In the genomic region with DNA sequence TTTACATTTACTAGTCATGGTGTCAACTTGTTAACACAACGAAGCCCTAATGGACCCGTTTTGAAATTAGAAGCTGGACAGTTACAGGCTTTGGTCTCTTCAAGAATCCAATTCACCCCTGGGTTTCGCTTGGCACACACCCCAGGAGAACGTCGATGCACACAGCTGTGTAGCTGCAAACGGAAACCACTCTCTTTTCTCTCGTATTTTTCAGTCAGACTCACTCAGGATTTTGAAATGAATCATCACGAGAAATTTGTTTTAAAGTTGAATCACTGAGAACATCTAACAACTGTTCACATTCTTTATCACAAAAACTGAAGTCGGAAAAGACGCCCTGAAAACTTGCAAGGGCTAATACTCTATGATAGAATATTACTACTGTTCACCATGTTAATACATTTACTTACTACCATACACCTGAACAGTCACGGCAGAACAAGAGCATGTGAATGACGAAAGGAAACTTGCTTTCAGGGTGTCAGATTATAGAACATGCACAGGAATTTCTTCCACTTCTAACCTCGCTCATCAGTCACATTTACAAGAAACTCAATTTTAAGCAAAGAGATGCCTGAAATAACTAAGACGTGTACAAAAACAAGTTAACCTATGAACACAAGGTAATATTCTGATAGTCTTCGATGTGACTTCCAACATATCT, we compare ENCODE assay signal across 12 cellular contexts. TPM values are rescaled to one million over a fixed set of nuclear protein-coding genes. Genes with fewer than 3 reads are reported as not detected.
DNase-seq lines count a peak whose midpoint lies in the region; ATAC-seq and TF ChIP-seq lines count a peak whose summit lies in the region.
"Had no signal": no experiment of that assay in that cellular context is flagged by ENCODE, and none has a peak within 500 bp of the region (broad histone marks: within the 10 kb centered on the region; RNA-seq: fewer than 3 reads in every experiment).

No MANE protein-coding gene starts in this region.

- no peaks in the 10 kb centered on the region for H3K9me3 ChIP-seq in IMR-90 (ENCODE audit: control insufficient read depth, insufficient read depth, low read length)

- dilution Hi-C loops in IMR-90 (cut with HindIII; ENCODE audit: low sequenced_read_pairs, unreplicated experiment) = no loop called here

- ATAC-seq in IMR-90 (ENCODE audit: low read depth) (peak; percentile 88), sciatic nerve (no peak), HG03457 (IDR thresholded peaks at IDR 0.05; ENCODE audit: unreplicated experiment) (no peak)

- peak overlapping the region; percentile 10; the same call in 1 of the 2 replicates for H3K23ac ChIP-seq in IMR-90 (ENCODE audit: low read depth, low read length)

- H2AFZ ChIP-seq in IMR-90 (replicated peaks; ENCODE audit: low read length, poor library complexity) = no peak overlapping the region

- peak overlapping the region; percentile 89 for H2BK120ac ChIP-seq in IMR-90 (ENCODE audit: low read depth, low read length)

- peaks cover 2% of the 10 kb centered on the region; the same call in 1 of the 2 replicates for H4K20me1 ChIP-seq in IMR-90 (ENCODE audit: insufficient read depth, low read length)

- peak overlapping the region; percentile 42; the same call in 1 of the 2 replicates for H3K4ac ChIP-seq in IMR-90 (ENCODE audit: low read depth, low read length)

- no peaks in the 10 kb centered on the region for H3K79me1 ChIP-seq in IMR-90 (ENCODE audit: low read depth in 1 of 2, low read length in 2 of 2)

- peak overlapping the region; percentile 37; the same call in 2 of the 3 replicates for H2BK15ac ChIP-seq in IMR-90 (ENCODE audit: low read depth, low read length)

- H3K9me1 ChIP-seq in IMR-90 (ENCODE audit: insufficient read depth, low read length) = peaks cover 10% of the 10 kb centered on the region

- POLR2A ChIA-PET in IMR-90 (lab: Charles Lee; ENCODE audit: unreplicated experiment) = no interaction called here

- H4K8ac ChIP-seq in IMR-90 (ENCODE audit: low read depth in 2 of 2, low read length in 2 of 2) = peak overlapping the region in 1 of 2 experiments; percentile 83; a peak in 2 of 4 replicates

- TF ChIP-seq CTCF in GM12865 (IDR thresholded peaks at IDR 0.05; ENCODE audit: insufficient read depth, low read depth, low read length, missing control alignments) (no peak), IMR-90 (conservative IDR thresholded peaks at IDR 0.05; ENCODE audit: low read depth, low read length) (no peak)

- no peak overlapping the region for H4K5ac ChIP-seq in IMR-90 (ENCODE audit: low read depth, low read length)

- peaks cover 5% of the 10 kb centered on the region; the same call in 1 of the 2 replicates for H3K27me3 ChIP-seq in IMR-90 (ENCODE audit: control insufficient read depth, insufficient read depth, low read length)

- in situ Hi-C loops in IMR-90 (cut with MboI; ENCODE audit: low sequenced_read_pairs) = no loop called here

- H2BK20ac ChIP-seq in IMR-90 (ENCODE audit: low read depth, low read length) = peak overlapping the region; percentile 67

- no peak overlapping the region; the same call in 1 of the 2 replicates for H3K56ac ChIP-seq in IMR-90 (ENCODE audit: extremely low read depth, insufficient read depth, low read length)

- intact Hi-C loops in IMR-90 (cut with micrococcal nuclease) (no loop called here), sciatic nerve (cut with DNase I) (no loop called here)

- TF ChIP-seq POLR2A in IMR-90 (IDR thresholded peaks at IDR 0.05; ENCODE audit: low read depth, low read length) = no peak

- H3K9ac ChIP-seq in IMR-90 (ENCODE audit: low read depth, low read length) = no peak overlapping the region

- peak overlapping the region; percentile 12; the same call in 1 of the 2 replicates for H3K4me3 ChIP-seq in GM12865 (ENCODE audit: low read depth, low read length)
- H3K4me3 ChIP-seq in IMR-90 (ENCODE audit: insufficient read depth, low read depth, low read length) = peak overlapping the region; percentile 16; the same call in 1 of the 2 replicates

- no peak overlapping the region for H2AK9ac ChIP-seq in IMR-90 (replicated peaks; ENCODE audit: low read depth, low read length, poor library complexity)

- whole genome bisulfite sequencing in IMR-90 (ENCODE audit: extremely low coverage in 2 of 2, insufficient read length in 1 of 2), 2 experiments = 35% methylated on average over 6 of the region's 15 CpGs; no CpG with 5 or more reads in 1 of the 2 experiments

- peak overlapping the region; percentile 67; the same call in 1 of the 2 replicates for H3K18ac ChIP-seq in IMR-90 (ENCODE audit: low read depth, low read length)

- H3K36me3 ChIP-seq in IMR-90 (ENCODE audit: control insufficient read depth, insufficient read depth, low read length) = no peaks in the 10 kb centered on the region

- no peak for TF ChIP-seq RAD21 in IMR-90 (IDR thresholded peaks at IDR 0.05; ENCODE audit: low read length)

- CTCF ChIA-PET in IMR-90 (lab: Yijun Ruan, JAX) = interaction anchor here (0.7 kb wide), 1 partner anchor 71 kb away, joined by 9 read pairs; no protein-coding TSS in a partner anchor

- peak; percentile 86 for DNase-seq in GM12865 (ENCODE audit: low read depth)
- DNase-seq in IMR-90 = peak; percentile 92
- DNase-seq in epidermal melanocyte (ENCODE audit: insufficient read length, low spot score) = peak; percentile 46
- DNase-seq in sciatic nerve (ENCODE audit: low spot score) = peak; percentile 73
- DNase-seq in SIG-M5 (lab: John Stamatoyannopoulos, UW) = no peak
- no peak for DNase-seq in OCI-M2 (lab: John Stamatoyannopoulos, UW; ENCODE audit: unreplicated experiment)
- no peak for DNase-seq in stimulated activated CD4-positive, alpha-beta T cell treated with anti-CD3 and anti-CD28 coated beads, Interleukin-12 subunit alpha, Interleukin-12 subunit beta, amount 100 ng/mL, for 4 hours

- no peak overlapping the region; the same call in 1 of the 2 replicates for H2AK5ac ChIP-seq in IMR-90 (ENCODE audit: low read depth, low read length)

- no TSS peak for BruUV-seq in IMR-90 (replicated peaks; lab: Mats Ljungman, UMichigan)

- H3K4me2 ChIP-seq in IMR-90 (ENCODE audit: low read depth, low read length) = peak overlapping the region; percentile 87

- no peak overlapping the region for H4K91ac ChIP-seq in IMR-90 (ENCODE audit: insufficient read depth, low read depth, low read length)

- H3K4me1 ChIP-seq in IMR-90 (ENCODE audit: control insufficient read depth, insufficient read depth, low read length) = peaks cover 11% of the 10 kb centered on the region

- H3K14ac ChIP-seq in IMR-90 (replicated peaks; ENCODE audit: low read depth, low read length) = peak overlapping the region; percentile 6

- peak overlapping the region; percentile 75 for H2BK5ac ChIP-seq in IMR-90 (ENCODE audit: low read depth, low read length, poor library complexity, severe bottlenecking)

- peak overlapping the region; percentile 60; the same call in 1 of the 2 replicates for H3K27ac ChIP-seq in IMR-90 (ENCODE audit: insufficient read depth, low read length)

TF ChIP-seq in IMR-90, 13 proteins besides CTCF, POLR2A, EP300 and RAD21:
- TF ChIP-seq FOS (IDR thresholded peaks at IDR 0.05; ENCODE audit: low read depth, low read length) = peak; percentile 50; the same call in 1 of the 2 replicates
- TF ChIP-seq, protein P1, sequence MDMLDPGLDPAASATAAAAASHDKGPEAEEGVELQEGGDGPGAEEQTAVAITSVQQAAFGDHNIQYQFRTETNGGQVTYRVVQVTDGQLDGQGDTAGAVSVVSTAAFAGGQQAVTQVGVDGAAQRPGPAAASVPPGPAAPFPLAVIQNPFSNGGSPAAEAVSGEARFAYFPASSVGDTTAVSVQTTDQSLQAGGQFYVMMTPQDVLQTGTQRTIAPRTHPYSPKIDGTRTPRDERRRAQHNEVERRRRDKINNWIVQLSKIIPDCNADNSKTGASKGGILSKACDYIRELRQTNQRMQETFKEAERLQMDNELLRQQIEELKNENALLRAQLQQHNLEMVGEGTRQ (IDR thresholded peaks at IDR 0.05; ENCODE audit: low read depth, low read length) = no peak
- TF ChIP-seq SMC3 (IDR thresholded peaks at IDR 0.05; ENCODE audit: low read depth, low read length) = no peak
- no peak for TF ChIP-seq CEBPB (IDR thresholded peaks at IDR 0.05; ENCODE audit: low read depth, low read length)
- TF ChIP-seq RFX5 (IDR thresholded peaks at IDR 0.05; ENCODE audit: low read depth, low read length) = no peak
TF ChIP-seq in IMR-90: peak in this region for 1.

RNA-seq across cellular contexts. Expression of a gene that starts 4.7 kb away (rescaled TPM):
- total RNA-seq in IMR-90 (2012; rRNA removed) = 0.83 and 0.90 TPM in 2 replicates
- polyA plus RNA-seq in IMR-90 (2012; rRNA removed) = 0.73 and 0.77 TPM in 2 replicates
- polyA plus RNA-seq in IMR-90 (2012; cell fraction: cytosol; rRNA removed) = 1.5 and 2.5 TPM in 2 replicates
- polyA plus RNA-seq in IMR-90 (2012; cell fraction: nucleus; rRNA removed; ENCODE audit: low replicate concordance) = 0.46 and 0.81 TPM in 2 replicates
- total RNA-seq in sciatic nerve = 9.3 TPM
- total RNA-seq: activated T-helper 1 cell treated with anti-CD3 and anti-CD28 coated beads, Interleukin-12 subunit alpha, Interleukin-12 subunit beta, Interleukin-2, Interleukin-4 antibody, amounts not matched to agents 30 ng/mL and 10 ng/mL and 1 ng/mL, durations not matched to agents 14 hours and 24 hours and 36 hours had no signal

RNA-seq across cellular contexts. Expression of a gene that starts 29.0 kb away (rescaled TPM):
- under 0.01 and 0.18 TPM in 2 replicates for total RNA-seq in IMR-90 (2012; rRNA removed)
- polyA plus RNA-seq in IMR-90 (2012; rRNA removed) = 0.11 and 0.12 TPM in 2 replicates
- 0.22 and 0.24 TPM in 2 replicates for polyA plus RNA-seq in IMR-90 (2012; cell fraction: cytosol; rRNA removed)
- 0.10 and 0.12 TPM in 2 replicates for polyA plus RNA-seq in IMR-90 (2012; cell fraction: nucleus; rRNA removed; ENCODE audit: low replicate concordance)
- 3.6 TPM for total RNA-seq in sciatic nerve
- total RNA-seq: activated T-helper 1 cell treated with anti-CD3 and anti-CD28 coated beads, Interleukin-12 subunit alpha, Interleukin-12 subunit beta, Interleukin-2, Interleukin-4 antibody, amounts not matched to agents 30 ng/mL and 10 ng/mL and 1 ng/mL, durations not matched to agents 14 hours and 24 hours and 36 hours had no signal

RNA-seq across cellular contexts. Expression of a gene that starts 37.9 kb away (rescaled TPM):
- total RNA-seq in IMR-90 (2012; rRNA removed) (under 0.01 and 0.18 TPM in 2 replicates), sciatic nerve (not detected)
- polyA plus RNA-seq in IMR-90 (2012; rRNA removed) = 0.09 TPM in 1 of 2 replicates, not detected in the other
- polyA plus RNA-seq in IMR-90 (2012; cell fraction: cytosol; rRNA removed) = 0.03 TPM in 1 of 2 replicates, not detected in the other
- 0.03 and 0.13 TPM in 2 replicates for polyA plus RNA-seq in IMR-90 (2012; cell fraction: nucleus; rRNA removed; ENCODE audit: low replicate concordance)
- total RNA-seq: activated T-helper 1 cell treated with anti-CD3 and anti-CD28 coated beads, Interleukin-12 subunit alpha, Interleukin-12 subunit beta, Interleukin-2, Interleukin-4 antibody, amounts not matched to agents 30 ng/mL and 10 ng/mL and 1 ng/mL, durations not matched to agents 14 hours and 24 hours and 36 hours; glomerular endothelial cell; renal cortical epithelial cell; subcutaneous adipose tissue had no signal

RNA-seq across cellular contexts. Expression of a gene that starts 53.3 kb away (rescaled TPM):
- 10.2 and 10.3 TPM in 2 replicates for total RNA-seq in IMR-90 (2012; rRNA removed)
- 8.9 and 9.3 TPM in 2 replicates for polyA plus RNA-seq in IMR-90 (2012; rRNA removed)
- polyA plus RNA-seq in IMR-90 (2012; cell fraction: cytosol; rRNA removed) = 5.5 and 8.8 TPM in 2 replicates
- polyA plus RNA-seq in IMR-90 (2012; cell fraction: nucleus; rRNA removed; ENCODE audit: low replicate concordance) = 3.7 and 4.1 TPM in 2 replicates
- total RNA-seq in sciatic nerve = 9.0 TPM
- total RNA-seq: activated T-helper 1 cell treated with anti-CD3 and anti-CD28 coated beads, Interleukin-12 subunit alpha, Interleukin-12 subunit beta, Interleukin-2, Interleukin-4 antibody, amounts not matched to agents 30 ng/mL and 10 ng/mL and 1 ng/mL, durations not matched to agents 14 hours and 24 hours and 36 hours had no signal

Comparison
In these comparisons a context has a peak if more than half of its experiments do, and no peak if none do; other contexts are left out.
1. DNase-seq: peak in GM12865 (single experiment), IMR-90 (single experiment), epidermal melanocyte (single experiment) and sciatic nerve (single experiment); none in SIG-M5 (single experiment), OCI-M2 (single experiment) and stimulated activated CD4-positive, alpha-beta T cell treated with anti-CD3 and anti-CD28 coated beads, Interleukin-12 subunit alpha, Interleukin-12 subunit beta, amount 100 ng/mL, for 4 hours (single experiment).